Comparison of ENCODE assay signal across 1 cellular context in the genomic region with DNA sequence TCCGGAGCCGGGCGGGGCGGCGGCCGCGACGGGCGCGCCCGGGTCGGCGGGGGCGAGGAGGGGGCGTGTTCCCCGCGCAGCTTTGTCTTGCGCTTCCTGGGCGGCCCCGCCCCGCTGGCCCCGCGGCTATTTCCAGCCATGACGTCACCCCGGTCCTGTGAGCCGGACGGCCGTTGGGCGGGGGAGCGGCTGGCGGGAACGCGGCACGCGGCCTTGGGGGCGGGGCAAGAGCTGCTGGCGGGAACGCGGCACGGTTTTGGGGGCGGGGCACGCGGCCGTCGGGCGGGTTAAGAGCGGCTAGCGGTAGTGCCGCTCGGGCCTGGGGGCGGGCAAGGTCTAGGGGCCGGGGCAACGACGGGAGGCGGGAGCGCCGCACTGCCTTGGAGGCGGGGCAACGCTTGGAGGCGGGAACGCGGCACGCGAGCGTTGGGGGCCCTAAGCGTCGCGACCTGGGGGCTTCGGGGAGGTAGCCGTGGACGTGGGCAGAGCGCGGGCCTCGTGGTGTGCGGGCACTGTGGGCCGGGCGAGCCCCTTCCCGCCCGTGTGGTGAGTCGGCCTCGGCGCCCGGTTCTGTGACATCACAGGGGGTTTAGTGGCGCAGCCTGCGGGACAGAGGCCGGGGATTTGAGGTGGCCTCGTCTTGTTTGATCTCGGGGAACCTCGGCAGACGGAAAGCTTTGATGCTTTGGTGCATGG.
TF ChIP-seq lines count a peak whose summit lies in the region.

No MANE protein-coding gene starts in this region.

TF ChIP-seq in K562, 482 proteins besides CTCF, POLR2A, EP300 and RAD21 (continued from another document and continues in another):
- TF ChIP-seq, protein P1, sequence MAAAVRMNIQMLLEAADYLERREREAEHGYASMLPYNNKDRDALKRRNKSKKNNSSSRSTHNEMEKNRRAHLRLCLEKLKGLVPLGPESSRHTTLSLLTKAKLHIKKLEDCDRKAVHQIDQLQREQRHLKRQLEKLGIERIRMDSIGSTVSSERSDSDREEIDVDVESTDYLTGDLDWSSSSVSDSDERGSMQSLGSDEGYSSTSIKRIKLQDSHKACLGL (CRISPR knock-in tag; IDR thresholded peaks at IDR 0.05; ENCODE audit: borderline replicate concordance, poor library complexity, severe bottlenecking), result peak; percentile 16
- peak; percentile 92 for TF ChIP-seq CREM (IDR thresholded peaks at IDR 0.05; ENCODE audit: low read depth)
- TF ChIP-seq PTBP1 (IDR thresholded peaks at IDR 0.05; ENCODE audit: low read depth, low read length), result 0 out of 2 replicates have a peak, but pooled peaks have one; percentile 51
- TF ChIP-seq RHOXF2B (CRISPR knock-in tag; conservative IDR thresholded peaks at IDR 0.05), result no peak
- TF ChIP-seq BRD4 (IDR thresholded peaks at IDR 0.05), result no peak
- no peak for TF ChIP-seq ZNF354B (CRISPR knock-in tag; IDR thresholded peaks at IDR 0.05)
- peak; percentile 57; the same call in 1 of the 2 replicates for TF ChIP-seq EP400 (IDR thresholded peaks at IDR 0.05)
- no peak for TF ChIP-seq BDP1 (IDR thresholded peaks at IDR 0.05; ENCODE audit: insufficient read depth, insufficient read length)
- no peak for TF ChIP-seq ILK (tag; IDR thresholded peaks at IDR 0.05; ENCODE audit: borderline replicate concordance, low read depth)
- TF ChIP-seq, protein P2, sequence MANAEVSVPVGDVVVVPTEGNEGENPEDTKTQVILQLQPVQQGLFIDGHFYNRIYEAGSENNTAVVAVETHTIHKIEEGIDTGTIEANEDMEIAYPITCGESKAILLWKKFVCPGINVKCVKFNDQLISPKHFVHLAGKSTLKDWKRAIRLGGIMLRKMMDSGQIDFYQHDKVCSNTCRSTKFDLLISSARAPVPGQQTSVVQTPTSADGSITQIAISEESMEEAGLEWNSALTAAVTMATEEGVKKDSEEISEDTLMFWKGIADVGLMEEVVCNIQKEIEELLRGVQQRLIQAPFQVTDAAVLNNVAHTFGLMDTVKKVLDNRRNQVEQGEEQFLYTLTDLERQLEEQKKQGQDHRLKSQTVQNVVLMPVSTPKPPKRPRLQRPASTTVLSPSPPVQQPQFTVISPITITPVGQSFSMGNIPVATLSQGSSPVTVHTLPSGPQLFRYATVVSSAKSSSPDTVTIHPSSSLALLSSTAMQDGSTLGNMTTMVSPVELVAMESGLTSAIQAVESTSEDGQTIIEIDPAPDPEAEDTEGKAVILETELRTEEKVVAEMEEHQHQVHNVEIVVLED (CRISPR knock-in tag; IDR thresholded peaks at IDR 0.05), result peak; percentile 27; the same call in 1 of the 2 replicates
- peak; percentile 37 for TF ChIP-seq TBP (optimal IDR thresholded peaks at IDR 0.05; ENCODE audit: low read depth, low read length)
- TF ChIP-seq MBD2 (IDR thresholded peaks at IDR 0.05; ENCODE audit: borderline replicate concordance, low read depth), result peak; percentile 20; the same call in 1 of the 2 replicates
- TF ChIP-seq TAF9B (IDR thresholded peaks at IDR 0.05; ENCODE audit: partially characterized antibody), result no peak
- TF ChIP-seq TEAD1 (CRISPR knock-in tag; IDR thresholded peaks at IDR 0.05), result peak; percentile 60 to 72; a peak in 2 of 4 replicates
- TF ChIP-seq, protein P3, sequence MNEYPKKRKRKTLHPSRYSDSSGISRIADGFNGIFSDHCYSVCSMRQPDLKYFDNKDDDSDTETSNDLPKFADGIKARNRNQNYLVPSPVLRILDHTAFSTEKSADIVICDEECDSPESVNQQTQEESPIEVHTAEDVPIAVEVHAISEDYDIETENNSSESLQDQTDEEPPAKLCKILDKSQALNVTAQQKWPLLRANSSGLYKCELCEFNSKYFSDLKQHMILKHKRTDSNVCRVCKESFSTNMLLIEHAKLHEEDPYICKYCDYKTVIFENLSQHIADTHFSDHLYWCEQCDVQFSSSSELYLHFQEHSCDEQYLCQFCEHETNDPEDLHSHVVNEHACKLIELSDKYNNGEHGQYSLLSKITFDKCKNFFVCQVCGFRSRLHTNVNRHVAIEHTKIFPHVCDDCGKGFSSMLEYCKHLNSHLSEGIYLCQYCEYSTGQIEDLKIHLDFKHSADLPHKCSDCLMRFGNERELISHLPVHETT (CRISPR knock-in tag; conservative IDR thresholded peaks at IDR 0.05 in 1 of 2, IDR thresholded peaks at IDR 0.05 in 1 of 2), result peak in 1 of 2 experiments; percentile 94; a peak in 2 of 4 replicates
- peak; percentile 97 for TF ChIP-seq JUND (IDR thresholded peaks at IDR 0.05; ENCODE audit: borderline replicate concordance, low read depth, low read length)
- peak; percentile 92; the same call in 2 of the 3 replicates for TF ChIP-seq JUND (tag; IDR thresholded peaks at IDR 0.05; ENCODE audit: borderline replicate concordance, low read depth, low read length)
- no peak for TF ChIP-seq BRD9 (IDR thresholded peaks at IDR 0.05; ENCODE audit: low read depth, partially characterized antibody)
- TF ChIP-seq, protein P4, sequence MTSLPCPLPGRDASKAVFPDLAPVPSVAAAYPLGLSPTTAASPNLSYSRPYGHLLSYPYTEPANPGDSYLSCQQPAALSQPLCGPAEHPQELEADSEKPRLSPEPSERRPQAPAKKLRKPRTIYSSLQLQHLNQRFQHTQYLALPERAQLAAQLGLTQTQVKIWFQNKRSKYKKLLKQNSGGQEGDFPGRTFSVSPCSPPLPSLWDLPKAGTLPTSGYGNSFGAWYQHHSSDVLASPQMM (CRISPR knock-in tag; IDR thresholded peaks at IDR 0.05), result no peak
- TF ChIP-seq HIVEP1 (CRISPR knock-in tag; IDR thresholded peaks at IDR 0.05), result no peak
- no peak for TF ChIP-seq NFIX (CRISPR knock-in tag; IDR thresholded peaks at IDR 0.05; ENCODE audit: low read depth)
- TF ChIP-seq ZNF384 (IDR thresholded peaks at IDR 0.05; ENCODE audit: low read depth, low read length), result no peak
- no peak for TF ChIP-seq CBX2 (IDR thresholded peaks at IDR 0.05; ENCODE audit: insufficient read depth, low read length, poor library complexity, severe bottlenecking)
- TF ChIP-seq CBX1 (IDR thresholded peaks at IDR 0.05; ENCODE audit: low read depth), result 0 out of 2 replicates have a peak, but pooled peaks have one; percentile 39
- peak; percentile 37; the same call in 1 of the 2 replicates for TF ChIP-seq MTA3 (IDR thresholded peaks at IDR 0.05; ENCODE audit: borderline replicate concordance)
- 0 out of 2 replicates have a peak, but pooled peaks have one; percentile 21 for TF ChIP-seq ESRRA (IDR thresholded peaks at IDR 0.05; ENCODE audit: borderline replicate concordance, low read depth)
- TF ChIP-seq NFXL1 (CRISPR knock-in tag; IDR thresholded peaks at IDR 0.05), result no peak
- no peak for TF ChIP-seq EWSR1 (IDR thresholded peaks at IDR 0.05; ENCODE audit: borderline replicate concordance, low read depth, partially characterized antibody)
- TF ChIP-seq, protein P5, sequence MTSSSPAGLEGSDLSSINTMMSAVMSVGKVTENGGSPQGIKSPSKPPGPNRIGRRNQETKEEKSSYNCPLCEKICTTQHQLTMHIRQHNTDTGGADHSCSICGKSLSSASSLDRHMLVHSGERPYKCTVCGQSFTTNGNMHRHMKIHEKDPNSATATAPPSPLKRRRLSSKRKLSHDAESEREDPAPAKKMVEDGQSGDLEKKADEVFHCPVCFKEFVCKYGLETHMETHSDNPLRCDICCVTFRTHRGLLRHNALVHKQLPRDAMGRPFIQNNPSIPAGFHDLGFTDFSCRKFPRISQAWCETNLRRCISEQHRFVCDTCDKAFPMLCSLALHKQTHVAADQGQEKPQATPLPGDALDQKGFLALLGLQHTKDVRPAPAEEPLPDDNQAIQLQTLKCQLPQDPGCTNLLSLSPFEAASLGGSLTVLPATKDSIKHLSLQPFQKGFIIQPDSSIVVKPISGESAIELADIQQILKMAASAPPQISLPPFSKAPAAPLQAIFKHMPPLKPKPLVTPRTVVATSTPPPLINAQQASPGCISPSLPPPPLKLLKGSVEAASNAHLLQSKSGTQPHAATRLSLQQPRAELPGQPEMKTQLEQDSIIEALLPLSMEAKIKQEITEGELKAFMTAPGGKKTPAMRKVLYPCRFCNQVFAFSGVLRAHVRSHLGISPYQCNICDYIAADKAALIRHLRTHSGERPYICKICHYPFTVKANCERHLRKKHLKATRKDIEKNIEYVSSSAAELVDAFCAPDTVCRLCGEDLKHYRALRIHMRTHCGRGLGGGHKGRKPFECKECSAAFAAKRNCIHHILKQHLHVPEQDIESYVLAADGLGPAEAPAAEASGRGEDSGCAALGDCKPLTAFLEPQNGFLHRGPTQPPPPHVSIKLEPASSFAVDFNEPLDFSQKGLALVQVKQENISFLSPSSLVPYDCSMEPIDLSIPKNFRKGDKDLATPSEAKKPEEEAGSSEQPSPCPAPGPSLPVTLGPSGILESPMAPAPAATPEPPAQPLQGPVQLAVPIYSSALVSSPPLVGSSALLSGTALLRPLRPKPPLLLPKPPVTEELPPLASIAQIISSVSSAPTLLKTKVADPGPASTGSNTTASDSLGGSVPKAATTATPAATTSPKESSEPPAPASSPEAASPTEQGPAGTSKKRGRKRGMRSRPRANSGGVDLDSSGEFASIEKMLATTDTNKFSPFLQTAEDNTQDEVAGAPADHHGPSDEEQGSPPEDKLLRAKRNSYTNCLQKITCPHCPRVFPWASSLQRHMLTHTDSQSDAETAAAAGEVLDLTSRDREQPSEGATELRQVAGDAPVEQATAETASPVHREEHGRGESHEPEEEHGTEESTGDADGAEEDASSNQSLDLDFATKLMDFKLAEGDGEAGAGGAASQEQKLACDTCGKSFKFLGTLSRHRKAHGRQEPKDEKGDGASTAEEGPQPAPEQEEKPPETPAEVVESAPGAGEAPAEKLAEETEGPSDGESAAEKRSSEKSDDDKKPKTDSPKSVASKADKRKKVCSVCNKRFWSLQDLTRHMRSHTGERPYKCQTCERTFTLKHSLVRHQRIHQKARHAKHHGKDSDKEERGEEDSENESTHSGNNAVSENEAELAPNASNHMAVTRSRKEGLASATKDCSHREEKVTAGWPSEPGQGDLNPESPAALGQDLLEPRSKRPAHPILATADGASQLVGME (CRISPR knock-in tag; IDR thresholded peaks at IDR 0.05), result 0 out of 2 replicates have a peak, but pooled peaks have one; percentile 30
- TF ChIP-seq ZNF263 (CRISPR knock-in tag; IDR thresholded peaks at IDR 0.05; ENCODE audit: borderline replicate concordance), result peak; percentile 61; the same call in 1 of the 2 replicates
- TF ChIP-seq KLF16 (IDR thresholded peaks at IDR 0.05), result no peak
- no peak for TF ChIP-seq MECOM (CRISPR knock-in tag; IDR thresholded peaks at IDR 0.05)
- TF ChIP-seq, protein P6, sequence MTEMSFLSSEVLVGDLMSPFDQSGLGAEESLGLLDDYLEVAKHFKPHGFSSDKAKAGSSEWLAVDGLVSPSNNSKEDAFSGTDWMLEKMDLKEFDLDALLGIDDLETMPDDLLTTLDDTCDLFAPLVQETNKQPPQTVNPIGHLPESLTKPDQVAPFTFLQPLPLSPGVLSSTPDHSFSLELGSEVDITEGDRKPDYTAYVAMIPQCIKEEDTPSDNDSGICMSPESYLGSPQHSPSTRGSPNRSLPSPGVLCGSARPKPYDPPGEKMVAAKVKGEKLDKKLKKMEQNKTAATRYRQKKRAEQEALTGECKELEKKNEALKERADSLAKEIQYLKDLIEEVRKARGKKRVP (CRISPR knock-in tag; IDR thresholded peaks at IDR 0.05), result 0 out of 2 replicates have a peak, but pooled peaks have one; percentile 16
- TF ChIP-seq, protein P7, sequence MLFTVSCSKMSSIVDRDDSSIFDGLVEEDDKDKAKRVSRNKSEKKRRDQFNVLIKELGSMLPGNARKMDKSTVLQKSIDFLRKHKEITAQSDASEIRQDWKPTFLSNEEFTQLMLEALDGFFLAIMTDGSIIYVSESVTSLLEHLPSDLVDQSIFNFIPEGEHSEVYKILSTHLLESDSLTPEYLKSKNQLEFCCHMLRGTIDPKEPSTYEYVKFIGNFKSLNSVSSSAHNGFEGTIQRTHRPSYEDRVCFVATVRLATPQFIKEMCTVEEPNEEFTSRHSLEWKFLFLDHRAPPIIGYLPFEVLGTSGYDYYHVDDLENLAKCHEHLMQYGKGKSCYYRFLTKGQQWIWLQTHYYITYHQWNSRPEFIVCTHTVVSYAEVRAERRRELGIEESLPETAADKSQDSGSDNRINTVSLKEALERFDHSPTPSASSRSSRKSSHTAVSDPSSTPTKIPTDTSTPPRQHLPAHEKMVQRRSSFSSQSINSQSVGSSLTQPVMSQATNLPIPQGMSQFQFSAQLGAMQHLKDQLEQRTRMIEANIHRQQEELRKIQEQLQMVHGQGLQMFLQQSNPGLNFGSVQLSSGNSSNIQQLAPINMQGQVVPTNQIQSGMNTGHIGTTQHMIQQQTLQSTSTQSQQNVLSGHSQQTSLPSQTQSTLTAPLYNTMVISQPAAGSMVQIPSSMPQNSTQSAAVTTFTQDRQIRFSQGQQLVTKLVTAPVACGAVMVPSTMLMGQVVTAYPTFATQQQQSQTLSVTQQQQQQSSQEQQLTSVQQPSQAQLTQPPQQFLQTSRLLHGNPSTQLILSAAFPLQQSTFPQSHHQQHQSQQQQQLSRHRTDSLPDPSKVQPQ (CRISPR knock-in tag; IDR thresholded peaks at IDR 0.05; ENCODE audit: borderline replicate concordance), result no peak
- TF ChIP-seq HCFC1 (IDR thresholded peaks at IDR 0.05; ENCODE audit: low read depth, low read length), result no peak
- peak; percentile 52; the same call in 1 of the 2 replicates for TF ChIP-seq ELF1 (tag; IDR thresholded peaks at IDR 0.05)
- TF ChIP-seq, protein P8, sequence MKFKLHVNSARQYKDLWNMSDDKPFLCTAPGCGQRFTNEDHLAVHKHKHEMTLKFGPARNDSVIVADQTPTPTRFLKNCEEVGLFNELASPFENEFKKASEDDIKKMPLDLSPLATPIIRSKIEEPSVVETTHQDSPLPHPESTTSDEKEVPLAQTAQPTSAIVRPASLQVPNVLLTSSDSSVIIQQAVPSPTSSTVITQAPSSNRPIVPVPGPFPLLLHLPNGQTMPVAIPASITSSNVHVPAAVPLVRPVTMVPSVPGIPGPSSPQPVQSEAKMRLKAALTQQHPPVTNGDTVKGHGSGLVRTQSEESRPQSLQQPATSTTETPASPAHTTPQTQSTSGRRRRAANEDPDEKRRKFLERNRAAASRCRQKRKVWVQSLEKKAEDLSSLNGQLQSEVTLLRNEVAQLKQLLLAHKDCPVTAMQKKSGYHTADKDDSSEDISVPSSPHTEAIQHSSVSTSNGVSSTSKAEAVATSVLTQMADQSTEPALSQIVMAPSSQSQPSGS (CRISPR knock-in tag; IDR thresholded peaks at IDR 0.05), result peak; percentile 96
- TF ChIP-seq ZBTB1 (CRISPR knock-in tag; IDR thresholded peaks at IDR 0.05; ENCODE audit: borderline replicate concordance, low read depth), result peak; percentile 35; the same call in 1 of the 2 replicates
